ENCODE assay signal across 26 cellular contexts in genomic region chr11:133988686-133989410, GRCh38. TPM values are rescaled to one million over a fixed set of nuclear protein-coding genes. Genes with fewer than 3 reads are reported as not detected.
DNase-seq lines count a peak whose midpoint lies in the region; ATAC-seq and TF ChIP-seq lines count a peak whose summit lies in the region.
"Had no signal": no experiment of that assay in that cellular context is flagged by ENCODE, and none has a peak within 500 bp of the region (broad histone marks: within the 10 kb centered on the region; RNA-seq: fewer than 3 reads in every experiment).

No MANE protein-coding gene starts in this region.

- in situ Hi-C loops in IMR-90 (cut with MboI; ENCODE audit: low sequenced_read_pairs), result no loop called here

- H3K4me3 ChIP-seq in IMR-90 (ENCODE audit: insufficient read depth, low read depth, low read length) (no peak overlapping the region), WERI-Rb-1 (ENCODE audit: low read depth, low read length) (no peak overlapping the region), heart right ventricle (no peak overlapping the region), trophoblast cell (ENCODE audit: low read depth, low read length) (peak overlapping the region; percentile 16), A673 (ENCODE audit: low read depth, low read length, poor library complexity, severe bottlenecking) (no peak overlapping the region)
- H3K4me3 ChIP-seq: breast epithelium, coronary artery, GM12878, lung, thyroid gland had no signal

- POLR2A ChIA-PET in IMR-90 (lab: Charles Lee; ENCODE audit: unreplicated experiment), result no interaction called here
- POLR2A ChIA-PET in A673 (lab: Charles Lee; ENCODE audit: low non-redundant PET), result no interaction called here

- no peak for TF ChIP-seq POLR2A in IMR-90 (IDR thresholded peaks at IDR 0.05; ENCODE audit: low read depth, low read length)

- H4K91ac ChIP-seq in IMR-90 (ENCODE audit: insufficient read depth, low read depth, low read length), result no peak overlapping the region
- H4K91ac ChIP-seq in trophoblast cell (ENCODE audit: low read depth, low read length), result no peak overlapping the region

- dilution Hi-C loops in IMR-90 (cut with HindIII; ENCODE audit: low sequenced_read_pairs, unreplicated experiment), result no loop called here

- H3K9ac ChIP-seq in IMR-90 (ENCODE audit: low read depth, low read length) (no peak overlapping the region), trophoblast cell (ENCODE audit: low read length) (no peak overlapping the region)

- H2AK9ac ChIP-seq in IMR-90 (replicated peaks; ENCODE audit: low read depth, low read length, poor library complexity), result no peak overlapping the region

- H4K5ac ChIP-seq in IMR-90 (ENCODE audit: low read depth, low read length), result no peak overlapping the region

- H3K9me3 ChIP-seq in IMR-90 (ENCODE audit: control insufficient read depth, insufficient read depth, low read length), result no peaks in the 10 kb centered on the region
- H3K9me3 ChIP-seq in WERI-Rb-1 (ENCODE audit: severe bottlenecking), result no peaks in the 10 kb centered on the region
- H3K9me3 ChIP-seq in heart right ventricle, result no peaks in the 10 kb centered on the region
- H3K9me3 ChIP-seq in trophoblast cell (ENCODE audit: insufficient read depth, low read depth, low read length), result peaks cover 1% of the 10 kb centered on the region
- no peaks in the 10 kb centered on the region for H3K9me3 ChIP-seq in A673 (ENCODE audit: low read depth, low read length, poor library complexity, severe bottlenecking)
- H3K9me3 ChIP-seq: breast epithelium, thyroid gland had no signal

- H2AK5ac ChIP-seq in IMR-90 (ENCODE audit: low read depth, low read length), result no peak overlapping the region
- no peak overlapping the region for H2AK5ac ChIP-seq in trophoblast cell (ENCODE audit: low read length)

- H2BK5ac ChIP-seq in IMR-90 (ENCODE audit: low read depth, low read length, poor library complexity, severe bottlenecking), result no peak overlapping the region
- no peak overlapping the region for H2BK5ac ChIP-seq in trophoblast cell (ENCODE audit: low read depth, low read length, poor library complexity)

- H3K79me2 ChIP-seq in trophoblast cell (ENCODE audit: control insufficient read depth, insufficient read depth, low read length, poor library complexity), result no peaks in the 10 kb centered on the region

- H3K14ac ChIP-seq in IMR-90 (replicated peaks; ENCODE audit: low read depth, low read length) (no peak overlapping the region), trophoblast cell (ENCODE audit: low read length) (no peak overlapping the region)

- H3K4ac ChIP-seq in IMR-90 (ENCODE audit: low read depth, low read length) (no peak overlapping the region), trophoblast cell (ENCODE audit: low read depth, low read length) (no peak overlapping the region)

- no peak overlapping the region for H2BK12ac ChIP-seq in trophoblast cell (ENCODE audit: low read length)

- H4K12ac ChIP-seq in trophoblast cell (ENCODE audit: low read depth, low read length), result no peak overlapping the region

- no peak overlapping the region for H2BK15ac ChIP-seq in IMR-90 (ENCODE audit: low read depth, low read length)

- no peak for ATAC-seq in IMR-90 (ENCODE audit: low read depth)
- ATAC-seq in heart right ventricle, result peak; percentile 80 to 98 (median 95)
- no peak for ATAC-seq in GM19455 (IDR thresholded peaks at IDR 0.05; ENCODE audit: unreplicated experiment)
- ATAC-seq: GM12878; stimulated activated naive CD8-positive, alpha-beta T cell treated with anti-CD3 and anti-CD28 coated beads, Interleukin-15, Interleukin-2, amounts not matched to agents 100 U/mL and 50 U/mL, for 24 hours had no signal

- H4K20me1 ChIP-seq in IMR-90 (ENCODE audit: insufficient read depth, low read length), result no peaks in the 10 kb centered on the region

- 63% methylated on average over 14 of the region's 22 CpGs; no CpG with 5 or more reads in 1 of the 2 experiments for WGBS in IMR-90 (ENCODE audit: extremely low coverage in 2 of 2, insufficient read length in 1 of 2), 2 experiments
- 65 to 74% methylated on average over 22 of the region's 22 CpGs for WGBS in heart right ventricle, 2 donors
- no CpG with 5 or more reads among the region's 22 CpGs for WGBS in trophoblast cell (ENCODE audit: extremely low coverage, insufficient coverage, insufficient read length)

- H2BK120ac ChIP-seq in IMR-90 (ENCODE audit: low read depth, low read length), result no peak overlapping the region
- no peak overlapping the region for H2BK120ac ChIP-seq in trophoblast cell (ENCODE audit: insufficient read depth, low read length, poor library complexity)

- BruUV-seq in IMR-90 (replicated peaks; lab: Mats Ljungman, UMichigan), result no TSS peak
- BruUV-seq in A673 (replicated peaks; lab: Mats Ljungman, UMichigan), result no TSS peak

- H2AFZ ChIP-seq in IMR-90 (replicated peaks; ENCODE audit: low read length, poor library complexity), result peak overlapping the region; percentile 41
- no peak overlapping the region for H2AFZ ChIP-seq in trophoblast cell (ENCODE audit: insufficient read depth, low read length, poor library complexity)

- CTCF ChIA-PET in IMR-90 (lab: Yijun Ruan, JAX), result no interaction called here
- CTCF ChIA-PET in A673 (lab: Charles Lee), result no interaction called here

- H3K4me2 ChIP-seq in IMR-90 (ENCODE audit: low read depth, low read length) (no peak overlapping the region), trophoblast cell (ENCODE audit: low read length) (no peak overlapping the region)

- peaks cover 11% of the 10 kb centered on the region for H3K27me3 ChIP-seq in IMR-90 (ENCODE audit: control insufficient read depth, insufficient read depth, low read length)
- H3K27me3 ChIP-seq in WERI-Rb-1 (ENCODE audit: insufficient read depth, low read depth, severe bottlenecking), result no peaks in the 10 kb centered on the region
- peaks cover 0 to 11% (median 0%) of the 10 kb centered on the region in 7 donors for H3K27me3 ChIP-seq in heart right ventricle
- H3K27me3 ChIP-seq in trophoblast cell (ENCODE audit: insufficient read depth, low read length), result no peaks in the 10 kb centered on the region
- H3K27me3 ChIP-seq in A673 (replicated peaks; ENCODE audit: insufficient read depth, low read depth, low read length, poor library complexity), result no peaks in the 10 kb centered on the region
- H3K27me3 ChIP-seq: thyroid gland had no signal

- no peak for TF ChIP-seq RAD21 in IMR-90 (IDR thresholded peaks at IDR 0.05; ENCODE audit: low read length)

- DNase-seq in IMR-90 (no peak), WERI-Rb-1 (peak; percentile 38), heart right ventricle (peak; percentile 62 to 80), trophoblast cell (no peak), SW 1271 (lab: John Stamatoyannopoulos, UW) (no peak), A673 (ENCODE audit: low spot score) (no peak), CD1c-positive myeloid dendritic cell (ENCODE audit: extremely low spot score) (no peak)
- DNase-seq: activated CD4-positive, alpha-beta T cell treated with anti-CD3 and anti-CD28 coated beads, Interleukin-2, amount 50 U/mL, for 1 hour; activated naive CD4-positive, alpha-beta T cell; activated T-cell treated with anti-CD3 and anti-CD28 coated beads, Interleukin-2, amount 50 U/mL, for 48 hours; CD4-positive, alpha-beta T cell; effector memory CD4-positive, alpha-beta T cell; erythroblast; NCI-H1092 treated with DMSO at 0.1 percent for 48 hours; NCI-H1930; NCI-H345; NCI-H774; nephron progenitor cell; OCI-M1; stimulated activated naive CD8-positive, alpha-beta T cell treated with anti-CD3 and anti-CD28 coated beads, Interleukin-15, Interleukin-2, amounts not matched to agents 100 U/mL and 50 U/mL, for 24 hours; thyroid gland had no signal

- no peak overlapping the region for H3K23ac ChIP-seq in IMR-90 (ENCODE audit: low read depth, low read length)
- H3K23ac ChIP-seq in trophoblast cell (ENCODE audit: low read length), result no peak overlapping the region

- H3K27ac ChIP-seq in IMR-90 (ENCODE audit: insufficient read depth, low read length) (no peak overlapping the region), WERI-Rb-1 (no peak overlapping the region), heart right ventricle (peak overlapping the region in 8 of 10 donors; percentile 52 to 76 (median 62)), trophoblast cell (ENCODE audit: low read depth, low read length) (no peak overlapping the region), A673 (ENCODE audit: low read depth, low read length, poor library complexity, severe bottlenecking) (no peak overlapping the region)
- H3K27ac ChIP-seq: breast epithelium, coronary artery, thyroid gland had no signal

- intact Hi-C loops in IMR-90 (cut with micrococcal nuclease), result no loop called here
- intact Hi-C loops in heart right ventricle (cut with DNase I), result no loop called here
- intact Hi-C loops in A673 (cut with micrococcal nuclease; ENCODE audit: unreplicated experiment), result no loop called here

- H3K4me1 ChIP-seq in IMR-90 (ENCODE audit: control insufficient read depth, insufficient read depth, low read length), result no peaks in the 10 kb centered on the region
- H3K4me1 ChIP-seq in heart right ventricle, result peaks cover 0 to 14% (median 4%) of the 10 kb centered on the region in 9 donors
- no peaks in the 10 kb centered on the region for H3K4me1 ChIP-seq in trophoblast cell (ENCODE audit: control insufficient read depth in 1 of 2, insufficient read depth in 2 of 2, low read length in 2 of 2)
- H3K4me1 ChIP-seq in A673 (ENCODE audit: insufficient read depth, low read length, poor library complexity, severe bottlenecking), result peaks cover 15% of the 10 kb centered on the region
- H3K4me1 ChIP-seq: breast epithelium, thyroid gland had no signal

- H4K8ac ChIP-seq in IMR-90 (ENCODE audit: low read depth in 2 of 2, low read length in 2 of 2), result no peak overlapping the region
- no peak overlapping the region for H4K8ac ChIP-seq in trophoblast cell (ENCODE audit: low read depth, low read length)

- H3K79me1 ChIP-seq in IMR-90 (ENCODE audit: low read depth in 1 of 2, low read length in 2 of 2) (no peaks in the 10 kb centered on the region), trophoblast cell (ENCODE audit: low read length) (no peaks in the 10 kb centered on the region)

- H3K36me3 ChIP-seq in IMR-90 (ENCODE audit: control insufficient read depth, insufficient read depth, low read length) (no peaks in the 10 kb centered on the region), WERI-Rb-1 (no peaks in the 10 kb centered on the region), heart right ventricle (no peaks in the 10 kb centered on the region), trophoblast cell (ENCODE audit: control insufficient read depth in 1 of 2, insufficient read depth in 2 of 2, low read length in 2 of 2) (no peaks in the 10 kb centered on the region), A673 (ENCODE audit: insufficient read depth, low read length, poor library complexity, severe bottlenecking) (no peaks in the 10 kb centered on the region)
- H3K36me3 ChIP-seq: breast epithelium, thyroid gland had no signal

- H3K18ac ChIP-seq in IMR-90 (ENCODE audit: low read depth, low read length) (no peak overlapping the region), trophoblast cell (ENCODE audit: low read length) (no peak overlapping the region)

- no peaks in the 10 kb centered on the region for H3K9me1 ChIP-seq in IMR-90 (ENCODE audit: insufficient read depth, low read length)

- no peak overlapping the region for H2BK20ac ChIP-seq in IMR-90 (ENCODE audit: low read depth, low read length)

- H3K56ac ChIP-seq in IMR-90 (ENCODE audit: extremely low read depth, insufficient read depth, low read length), result no peak overlapping the region

- TF ChIP-seq CTCF in IMR-90 (conservative IDR thresholded peaks at IDR 0.05; ENCODE audit: low read depth, low read length), result no peak
- TF ChIP-seq CTCF in WERI-Rb-1 (IDR thresholded peaks at IDR 0.05; ENCODE audit: low read depth, low read length), result no peak
- peak in 2 of 9 donors; percentile 15 to 21 for TF ChIP-seq CTCF in heart right ventricle (IDR thresholded peaks at IDR 0.05)
- no peak for TF ChIP-seq CTCF in A673 (conservative IDR thresholded peaks at IDR 0.05; ENCODE audit: low read depth, low read length)

RNA-seq across cellular contexts. Expression of gene IGSF9B, which starts 32.1 kb away (rescaled TPM):
- total RNA-seq in IMR-90 (2012; rRNA removed), result under 0.01 TPM in 1 of 2 replicates, not detected in the other
- polyA plus RNA-seq in IMR-90 (2012; rRNA removed), result 0.10 and 0.13 TPM in 2 replicates
- 0.07 TPM in 1 of 2 replicates, not detected in the other for polyA plus RNA-seq in IMR-90 (2012; cell fraction: cytosol; rRNA removed)
- polyA plus RNA-seq in IMR-90 (2012; cell fraction: nucleus; rRNA removed; ENCODE audit: low replicate concordance), result 0.47 and 0.55 TPM in 2 replicates
- 10 to 100 TPM; 31.0 to 72.3 (median 50.1) TPM for total RNA-seq in heart right ventricle
- polyA plus RNA-seq in heart right ventricle, result 10 to 100 TPM in 1 of 2 donors, 1 to 10 TPM in 1; 6.7 to 37.2 TPM
- 0.40 and 0.77 TPM in 2 replicates for polyA plus RNA-seq in trophoblast cell (2013)
- 10.1 and 14.2 TPM in 2 replicates for total RNA-seq in A673 (2021)

Comparison
In these comparisons a context has a peak if more than half of its experiments do, and no peak if none do; other contexts are left out.
1. ATAC-seq: peak in heart right ventricle (8 of 8); none in IMR-90 (single experiment) and GM19455 (single experiment).
2. DNase-seq: peak in WERI-Rb-1 (single experiment) and heart right ventricle (2 of 2); none in IMR-90 (single experiment), trophoblast cell (0 of 2), SW 1271 (0 of 2), A673 (single experiment) and CD1c-positive myeloid dendritic cell (single experiment).
3. H3K27ac ChIP-seq: peak in heart right ventricle (8 of 10); none in IMR-90 (single experiment), WERI-Rb-1 (single experiment), trophoblast cell (single experiment) and A673 (single experiment).
4. RNA of gene IGSF9B, which starts 32.1 kb away (total RNA-seq): 31.0 to 72.3 TPM in heart right ventricle and 10.1 to 14.2 TPM in A673; under 0.01 TPM in IMR-90; every median in the first group is over 10 times any median in the second.